8 cellular contexts compared by ENCODE assay signal in the genomic region with DNA sequence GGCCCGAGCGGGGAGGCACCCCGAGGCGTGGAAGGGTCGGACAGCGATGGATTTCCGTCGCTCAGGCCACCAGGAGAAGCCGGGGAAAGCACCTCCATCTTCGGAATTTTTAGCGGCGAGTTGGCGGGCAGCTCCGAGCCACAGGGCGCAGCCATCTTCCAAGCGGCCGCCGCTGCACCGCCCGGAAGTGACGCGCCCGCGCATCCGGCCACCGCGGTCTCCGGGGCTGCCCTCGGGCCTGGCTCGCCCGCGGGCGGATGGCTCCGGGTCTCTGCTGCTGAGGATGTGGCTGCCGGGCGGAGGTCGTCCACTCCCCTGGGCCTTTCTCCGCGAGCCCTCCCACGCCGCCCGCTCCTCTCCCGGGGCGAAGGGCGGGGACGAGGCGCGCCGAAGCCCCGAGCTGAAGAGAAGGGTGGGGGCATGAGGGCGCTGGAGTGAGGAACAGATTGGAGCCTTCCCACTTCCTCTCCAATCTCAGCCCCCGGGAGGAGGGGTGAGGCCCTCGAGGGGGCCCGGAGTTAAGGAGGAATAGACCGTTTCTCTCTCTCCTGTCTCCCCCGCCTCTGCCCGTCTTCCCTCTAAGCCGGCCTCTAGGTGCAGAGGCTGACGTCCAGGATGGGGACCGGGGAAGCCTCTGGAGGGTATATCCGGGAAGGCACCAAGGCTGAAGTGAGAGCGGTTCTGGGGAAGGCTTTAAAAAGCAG. TPM values are rescaled to one million over a fixed set of nuclear protein-coding genes. Genes with fewer than 3 reads are reported as not detected.
DNase-seq lines count a peak whose midpoint lies in the region; ATAC-seq and TF ChIP-seq lines count a peak whose summit lies in the region.

Gene MSANTD2 (minus strand): TSS at position 181 of the 704 bp plus-strand sequence. CDS start 26 bp downstream, at position 155.

- H3K4me1 ChIP-seq in parathyroid adenoma (no peaks in the 10 kb centered on the region), tibial artery (peaks cover 0 to 37% (median 21%) of the 10 kb centered on the region in 4 donors)

- H3K4me2 ChIP-seq in SU-DHL-6 (ENCODE audit: low read depth, low read length, poor library complexity, severe bottlenecking) (peak within 1 kb of the TSS; percentile 70), parathyroid adenoma (ENCODE audit: low read length) (peak within 1 kb of the TSS; percentile 74)

- DNase-seq in GM04504 (ENCODE audit: low read depth) (peak; percentile 40), H7 (peak; percentile 93), M059J (ENCODE audit: low read depth) (peak; percentile 75), Right ventricle myocardium superior (peak; percentile 90), tibial artery (peak; percentile 79 to 88)
- peak; percentile 43 for DNase-seq in activated naive CD8-positive, alpha-beta T cell treated with anti-CD3 and anti-CD28 coated beads, Interleukin-2, amount 50 U/mL, for 16 hours (ENCODE audit: low read depth, low spot score)

- intact Hi-C loops in Right ventricle myocardium superior (cut with DNase I) = no loop called here
- intact Hi-C loops in tibial artery (cut with DNase I; ENCODE audit: low total_unique reads) = loop anchor here (5.0 kb wide), 1 partner anchor 37 kb away; no protein-coding TSS in a partner anchor

- peak within 1 kb of the TSS; percentile 85 for H3K4me3 ChIP-seq in H7 (ENCODE audit: insufficient read depth, low read depth, low read length)
- peak within 1 kb of the TSS; percentile 78 for H3K4me3 ChIP-seq in SU-DHL-6 (ENCODE audit: insufficient read depth, low read length, poor library complexity, severe bottlenecking)
- H3K4me3 ChIP-seq in parathyroid adenoma (ENCODE audit: low read depth, low read length) = peak within 1 kb of the TSS; percentile 80
- peak within 1 kb of the TSS; percentile 98 to 100 for H3K4me3 ChIP-seq in tibial artery

- H3K36me3 ChIP-seq in H7 (replicated peaks; ENCODE audit: control insufficient read depth, insufficient read depth, low read length) = no peaks in the 10 kb centered on the region
- H3K36me3 ChIP-seq in SU-DHL-6 (ENCODE audit: low read length) = no peaks in the 10 kb centered on the region
- H3K36me3 ChIP-seq in parathyroid adenoma (ENCODE audit: control insufficient read depth, insufficient read depth, low read length) = no peaks in the 10 kb centered on the region
- H3K36me3 ChIP-seq in tibial artery = peaks cover 2 to 3% (median 2%) of the 10 kb centered on the region in 3 donors

- H2AFZ ChIP-seq in SU-DHL-6 (ENCODE audit: low read depth, low read length, severe bottlenecking) (peak within 1 kb of the TSS; percentile 97), parathyroid adenoma (peak within 1 kb of the TSS; percentile 99)

- H3K27me3 ChIP-seq in H7 (ENCODE audit: control insufficient read depth, insufficient read depth, low read length) = no peaks in the 10 kb centered on the region
- no peaks in the 10 kb centered on the region for H3K27me3 ChIP-seq in SU-DHL-6 (ENCODE audit: low read length)
- no peaks in the 10 kb centered on the region for H3K27me3 ChIP-seq in parathyroid adenoma (ENCODE audit: control insufficient read depth, insufficient read depth, low read length)
- H3K27me3 ChIP-seq in tibial artery = no peaks in the 10 kb centered on the region

- ATAC-seq in Right ventricle myocardium superior (ENCODE audit: poor library complexity) = peak; percentile 99

- peaks cover 4% of the 10 kb centered on the region; the same call in 1 of the 2 replicates for H3F3A ChIP-seq in SU-DHL-6 (ENCODE audit: insufficient read depth)

- H3K27ac ChIP-seq in SU-DHL-6 (ENCODE audit: low read depth, low read length) = peak within 1 kb of the TSS; percentile 65
- peak within 1 kb of the TSS; percentile 98 for H3K27ac ChIP-seq in parathyroid adenoma
- H3K27ac ChIP-seq in tibial artery = peak within 1 kb of the TSS; percentile 99

- H3K9me3 ChIP-seq in SU-DHL-6 (ENCODE audit: insufficient read depth, low read length) = no peaks in the 10 kb centered on the region
- no peaks in the 10 kb centered on the region for H3K9me3 ChIP-seq in parathyroid adenoma (ENCODE audit: control insufficient read depth, low read length)
- H3K9me3 ChIP-seq in tibial artery = no peaks in the 10 kb centered on the region

- H3K79me2 ChIP-seq in SU-DHL-6 (ENCODE audit: insufficient read depth, low read length) (peaks cover 18% of the 10 kb centered on the region), parathyroid adenoma (peaks cover 11% of the 10 kb centered on the region)

- TF ChIP-seq CTCF in SU-DHL-6 (IDR thresholded peaks at IDR 0.05; ENCODE audit: insufficient read depth, low read length, poor library complexity, severe bottlenecking) (no peak), parathyroid adenoma (IDR thresholded peaks at IDR 0.05) (no peak), tibial artery (IDR thresholded peaks at IDR 0.05) (no peak)

- H4K20me1 ChIP-seq in SU-DHL-6 (ENCODE audit: low read depth, low read length) = peaks cover 10% of the 10 kb centered on the region; the same call in 1 of the 2 replicates

- peak within 1 kb of the TSS; percentile 87 for H3K9ac ChIP-seq in SU-DHL-6 (ENCODE audit: low read length)
- peak within 1 kb of the TSS; percentile 92 for H3K9ac ChIP-seq in parathyroid adenoma

- no peaks in the 10 kb centered on the region for H3K9me2 ChIP-seq in SU-DHL-6 (replicated peaks; ENCODE audit: insufficient read depth, low read length)

RNA-seq across cellular contexts. Expression of gene MSANTD2, which starts in this region (rescaled TPM):
- total RNA-seq in H7 (2014; rRNA removed; shearing (Covaris generic)) = 10.3 and 18.3 TPM in 2 replicates
- total RNA-seq in M059J (2014; rRNA removed; shearing (Covaris generic)) = 10.8 and 14.1 TPM in 2 replicates
- 4.0 TPM for total RNA-seq in Right ventricle myocardium superior

Comparison
In these comparisons a context has a peak if more than half of its experiments do, and no peak if none do; other contexts are left out.
1. Peak in every context shown above with its lines: DNase-seq, ATAC-seq, H3K4me3 ChIP-seq and H3K27ac ChIP-seq.
2. DNase-seq: peak in every context shown above with its lines; median percentile 93 in H7; 90 in Right ventricle myocardium superior; 84 in tibial artery; 75 in M059J; 43 in activated naive CD8-positive, alpha-beta T cell treated with anti-CD3 and anti-CD28 coated beads, Interleukin-2, amount 50 U/mL, for 16 hours; 40 in GM04504.